Comparison of ENCODE assay signal across 1 cellular context in the genomic region with DNA sequence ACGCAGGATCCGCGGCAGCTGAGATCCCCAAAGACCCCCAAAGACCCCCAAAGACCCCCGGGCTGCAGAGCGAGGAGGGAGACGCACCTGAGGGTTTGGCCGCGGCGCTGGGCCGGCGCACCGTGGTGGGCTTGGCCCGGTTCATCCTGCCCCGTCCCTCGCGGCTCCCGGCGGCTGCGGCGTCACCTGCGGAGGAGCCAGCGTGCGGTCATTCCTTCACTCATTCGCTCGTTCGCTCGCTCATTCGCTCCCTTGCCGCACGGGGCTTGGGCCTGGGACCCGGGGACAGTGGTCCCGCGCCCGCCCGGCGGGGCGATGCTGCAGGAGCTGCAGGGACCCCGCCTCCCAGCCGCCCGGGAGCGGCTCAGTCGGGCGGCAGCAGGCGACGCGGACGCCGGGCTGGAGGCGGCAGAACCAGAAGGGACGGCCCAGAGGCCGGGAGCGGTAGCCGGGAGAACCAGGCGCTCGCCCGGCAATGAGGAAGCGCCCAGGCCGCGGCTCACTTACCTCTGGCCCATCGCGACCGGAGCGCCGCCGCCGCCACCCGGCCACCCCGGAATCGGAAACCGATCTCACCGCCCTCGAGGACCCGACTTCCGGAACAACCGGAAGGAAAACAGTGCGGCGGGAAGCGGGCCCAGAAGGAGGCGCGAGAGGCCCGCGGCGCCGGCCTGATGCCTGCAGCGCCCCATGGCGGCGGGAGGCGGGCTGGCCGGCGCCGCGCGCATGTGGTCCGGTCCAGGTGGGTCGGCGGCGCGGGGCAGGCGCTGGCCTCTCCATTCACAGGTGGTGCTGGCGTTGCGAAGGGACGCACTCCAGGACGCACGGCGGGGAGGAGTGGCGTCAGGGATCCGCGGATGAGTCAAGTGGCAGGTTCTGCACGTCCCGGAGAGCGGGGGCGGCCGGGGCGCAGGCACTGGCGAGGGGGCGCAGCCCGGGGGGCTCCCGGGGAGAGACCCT.
TF ChIP-seq lines count a peak whose summit lies in the region.

A gene with protein sequence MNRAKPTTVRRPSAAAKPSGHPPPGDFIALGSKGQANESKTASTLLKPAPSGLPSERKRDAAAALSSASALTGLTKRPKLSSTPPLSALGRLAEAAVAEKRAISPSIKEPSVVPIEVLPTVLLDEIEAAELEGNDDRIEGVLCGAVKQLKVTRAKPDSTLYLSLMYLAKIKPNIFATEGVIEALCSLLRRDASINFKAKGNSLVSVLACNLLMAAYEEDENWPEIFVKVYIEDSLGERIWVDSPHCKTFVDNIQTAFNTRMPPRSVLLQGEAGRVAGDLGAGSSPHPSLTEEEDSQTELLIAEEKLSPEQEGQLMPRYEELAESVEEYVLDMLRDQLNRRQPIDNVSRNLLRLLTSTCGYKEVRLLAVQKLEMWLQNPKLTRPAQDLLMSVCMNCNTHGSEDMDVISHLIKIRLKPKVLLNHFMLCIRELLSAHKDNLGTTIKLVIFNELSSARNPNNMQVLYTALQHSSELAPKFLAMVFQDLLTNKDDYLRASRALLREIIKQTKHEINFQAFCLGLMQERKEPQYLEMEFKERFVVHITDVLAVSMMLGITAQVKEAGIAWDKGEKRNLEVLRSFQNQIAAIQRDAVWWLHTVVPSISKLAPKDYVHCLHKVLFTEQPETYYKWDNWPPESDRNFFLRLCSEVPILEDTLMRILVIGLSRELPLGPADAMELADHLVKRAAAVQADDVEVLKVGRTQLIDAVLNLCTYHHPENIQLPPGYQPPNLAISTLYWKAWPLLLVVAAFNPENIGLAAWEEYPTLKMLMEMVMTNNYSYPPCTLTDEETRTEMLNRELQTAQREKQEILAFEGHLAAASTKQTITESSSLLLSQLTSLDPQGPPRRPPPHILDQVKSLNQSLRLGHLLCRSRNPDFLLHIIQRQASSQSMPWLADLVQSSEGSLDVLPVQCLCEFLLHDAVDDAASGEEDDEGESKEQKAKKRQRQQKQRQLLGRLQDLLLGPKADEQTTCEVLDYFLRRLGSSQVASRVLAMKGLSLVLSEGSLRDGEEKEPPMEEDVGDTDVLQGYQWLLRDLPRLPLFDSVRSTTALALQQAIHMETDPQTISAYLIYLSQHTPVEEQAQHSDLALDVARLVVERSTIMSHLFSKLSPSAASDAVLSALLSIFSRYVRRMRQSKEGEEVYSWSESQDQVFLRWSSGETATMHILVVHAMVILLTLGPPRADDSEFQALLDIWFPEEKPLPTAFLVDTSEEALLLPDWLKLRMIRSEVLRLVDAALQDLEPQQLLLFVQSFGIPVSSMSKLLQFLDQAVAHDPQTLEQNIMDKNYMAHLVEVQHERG (N-terminal part only) (minus strand): TSS at position 574 of the 960 bp plus-strand sequence. CDS start 429 bp downstream, at position 145.

TF ChIP-seq in HEK293, 187 proteins besides CTCF, POLR2A, EP300 and RAD21 (continued from another document):
- TF ChIP-seq, protein P1, sequence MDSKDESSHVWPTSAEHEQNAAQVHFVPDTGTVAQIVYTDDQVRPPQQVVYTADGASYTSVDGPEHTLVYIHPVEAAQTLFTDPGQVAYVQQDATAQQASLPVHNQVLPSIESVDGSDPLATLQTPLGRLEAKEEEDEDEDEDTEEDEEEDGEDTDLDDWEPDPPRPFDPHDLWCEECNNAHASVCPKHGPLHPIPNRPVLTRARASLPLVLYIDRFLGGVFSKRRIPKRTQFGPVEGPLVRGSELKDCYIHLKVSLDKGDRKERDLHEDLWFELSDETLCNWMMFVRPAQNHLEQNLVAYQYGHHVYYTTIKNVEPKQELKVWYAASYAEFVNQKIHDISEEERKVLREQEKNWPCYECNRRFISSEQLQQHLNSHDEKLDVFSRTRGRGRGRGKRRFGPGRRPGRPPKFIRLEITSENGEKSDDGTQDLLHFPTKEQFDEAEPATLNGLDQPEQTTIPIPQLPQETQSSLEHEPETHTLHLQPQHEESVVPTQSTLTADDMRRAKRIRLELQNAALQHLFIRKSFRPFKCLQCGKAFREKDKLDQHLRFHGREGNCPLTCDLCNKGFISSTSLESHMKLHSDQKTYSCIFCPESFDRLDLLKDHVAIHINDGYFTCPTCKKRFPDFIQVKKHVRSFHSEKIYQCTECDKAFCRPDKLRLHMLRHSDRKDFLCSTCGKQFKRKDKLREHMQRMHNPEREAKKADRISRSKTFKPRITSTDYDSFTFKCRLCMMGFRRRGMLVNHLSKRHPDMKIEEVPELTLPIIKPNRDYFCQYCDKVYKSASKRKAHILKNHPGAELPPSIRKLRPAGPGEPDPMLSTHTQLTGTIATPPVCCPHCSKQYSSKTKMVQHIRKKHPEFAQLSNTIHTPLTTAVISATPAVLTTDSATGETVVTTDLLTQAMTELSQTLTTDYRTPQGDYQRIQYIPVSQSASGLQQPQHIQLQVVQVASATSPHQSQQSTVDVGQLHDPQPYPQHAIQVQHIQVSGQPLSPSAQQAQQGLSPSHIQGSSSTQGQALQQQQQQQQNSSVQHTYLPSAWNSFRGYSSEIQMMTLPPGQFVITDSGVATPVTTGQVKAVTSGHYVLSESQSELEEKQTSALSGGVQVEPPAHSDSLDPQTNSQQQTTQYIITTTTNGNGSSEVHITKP (tag by site-specific recombination; IDR thresholded peaks at IDR 0.05), result peak; percentile 69
- TF ChIP-seq ZNF624 (tag by site-specific recombination; IDR thresholded peaks at IDR 0.05) (no peak), GLI2 (tag by site-specific recombination; IDR thresholded peaks at IDR 0.05; ENCODE audit: borderline replicate concordance, low read depth) (no peak), ZBTB7A (tag by site-specific recombination; IDR thresholded peaks at IDR 0.05; ENCODE audit: low read depth) (0 out of 2 replicates have a peak, but pooled peaks have one; percentile 35), YY2 (tag by site-specific recombination; IDR thresholded peaks at IDR 0.05) (peak; percentile 42; the same call in 1 of the 2 replicates), ZNF76 (tag by site-specific recombination; IDR thresholded peaks at IDR 0.05; ENCODE audit: borderline replicate concordance, low read depth) (0 out of 2 replicates have a peak, but pooled peaks have one; percentile 19), ZIC2 (tag by site-specific recombination; IDR thresholded peaks at IDR 0.05) (peak; percentile 30; the same call in 1 of the 2 replicates), SP3 (tag by site-specific recombination; IDR thresholded peaks at IDR 0.05) (peak; percentile 50; the same call in 1 of the 2 replicates), TRIM28 (IDR thresholded peaks at IDR 0.05; ENCODE audit: borderline replicate concordance, low read length) (no peak), KLF10 (tag by site-specific recombination; IDR thresholded peaks at IDR 0.05) (peak; percentile 61; the same call in 1 of the 2 replicates), ZNF140 (tag by site-specific recombination; IDR thresholded peaks at IDR 0.05) (no peak), ZXDB (tag by site-specific recombination; IDR thresholded peaks at IDR 0.05) (0 out of 2 replicates have a peak, but pooled peaks have one; percentile 40), ZNF660 (tag by site-specific recombination; IDR thresholded peaks at IDR 0.05) (peak; percentile 93), SP2 (tag by site-specific recombination; IDR thresholded peaks at IDR 0.05) (peak; percentile 84), ZBTB8A (tag by site-specific recombination; IDR thresholded peaks at IDR 0.05) (0 out of 2 replicates have a peak, but pooled peaks have one; percentile 17), ZNF473 (tag by site-specific recombination; IDR thresholded peaks at IDR 0.05) (no peak), ZNF596 (tag by site-specific recombination; IDR thresholded peaks at IDR 0.05) (0 out of 2 replicates have a peak, but pooled peaks have one; percentile 12), ZFP41 (tag by site-specific recombination; IDR thresholded peaks at IDR 0.05; ENCODE audit: borderline replicate concordance) (no peak), ZNF2 (tag by site-specific recombination; IDR thresholded peaks at IDR 0.05) (no peak), ZNF391 (tag by site-specific recombination; IDR thresholded peaks at IDR 0.05; ENCODE audit: borderline replicate concordance, low read depth) (no peak), ZNF600 (tag by site-specific recombination; IDR thresholded peaks at IDR 0.05) (peak; percentile 92), ZNF530 (tag by site-specific recombination; IDR thresholded peaks at IDR 0.05; ENCODE audit: low read depth) (no peak), ZSCAN30 (tag by site-specific recombination; IDR thresholded peaks at IDR 0.05) (peak; percentile 73)
- TF ChIP-seq, protein P2, sequence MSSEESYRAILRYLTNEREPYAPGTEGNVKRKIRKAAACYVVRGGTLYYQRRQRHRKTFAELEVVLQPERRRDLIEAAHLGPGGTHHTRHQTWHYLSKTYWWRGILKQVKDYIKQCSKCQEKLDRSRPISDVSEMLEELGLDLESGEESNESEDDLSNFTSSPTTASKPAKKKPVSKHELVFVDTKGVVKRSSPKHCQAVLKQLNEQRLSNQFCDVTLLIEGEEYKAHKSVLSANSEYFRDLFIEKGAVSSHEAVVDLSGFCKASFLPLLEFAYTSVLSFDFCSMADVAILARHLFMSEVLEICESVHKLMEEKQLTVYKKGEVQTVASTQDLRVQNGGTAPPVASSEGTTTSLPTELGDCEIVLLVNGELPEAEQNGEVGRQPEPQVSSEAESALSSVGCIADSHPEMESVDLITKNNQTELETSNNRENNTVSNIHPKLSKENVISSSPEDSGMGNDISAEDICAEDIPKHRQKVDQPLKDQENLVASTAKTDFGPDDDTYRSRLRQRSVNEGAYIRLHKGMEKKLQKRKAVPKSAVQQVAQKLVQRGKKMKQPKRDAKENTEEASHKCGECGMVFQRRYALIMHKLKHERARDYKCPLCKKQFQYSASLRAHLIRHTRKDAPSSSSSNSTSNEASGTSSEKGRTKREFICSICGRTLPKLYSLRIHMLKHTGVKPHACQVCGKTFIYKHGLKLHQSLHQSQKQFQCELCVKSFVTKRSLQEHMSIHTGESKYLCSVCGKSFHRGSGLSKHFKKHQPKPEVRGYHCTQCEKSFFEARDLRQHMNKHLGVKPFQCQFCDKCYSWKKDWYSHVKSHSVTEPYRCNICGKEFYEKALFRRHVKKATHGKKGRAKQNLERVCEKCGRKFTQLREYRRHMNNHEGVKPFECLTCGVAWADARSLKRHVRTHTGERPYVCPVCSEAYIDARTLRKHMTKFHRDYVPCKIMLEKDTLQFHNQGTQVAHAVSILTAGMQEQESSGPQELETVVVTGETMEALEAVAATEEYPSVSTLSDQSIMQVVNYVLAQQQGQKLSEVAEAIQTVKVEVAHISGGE (tag by site-specific recombination; conservative IDR thresholded peaks at IDR 0.05; ENCODE audit: low read depth), result peak; percentile 92
- TF ChIP-seq, protein P3, sequence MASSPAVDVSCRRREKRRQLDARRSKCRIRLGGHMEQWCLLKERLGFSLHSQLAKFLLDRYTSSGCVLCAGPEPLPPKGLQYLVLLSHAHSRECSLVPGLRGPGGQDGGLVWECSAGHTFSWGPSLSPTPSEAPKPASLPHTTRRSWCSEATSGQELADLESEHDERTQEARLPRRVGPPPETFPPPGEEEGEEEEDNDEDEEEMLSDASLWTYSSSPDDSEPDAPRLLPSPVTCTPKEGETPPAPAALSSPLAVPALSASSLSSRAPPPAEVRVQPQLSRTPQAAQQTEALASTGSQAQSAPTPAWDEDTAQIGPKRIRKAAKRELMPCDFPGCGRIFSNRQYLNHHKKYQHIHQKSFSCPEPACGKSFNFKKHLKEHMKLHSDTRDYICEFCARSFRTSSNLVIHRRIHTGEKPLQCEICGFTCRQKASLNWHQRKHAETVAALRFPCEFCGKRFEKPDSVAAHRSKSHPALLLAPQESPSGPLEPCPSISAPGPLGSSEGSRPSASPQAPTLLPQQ (tag by site-specific recombination; IDR thresholded peaks at IDR 0.05), result peak; percentile 72
- TF ChIP-seq, protein P4, sequence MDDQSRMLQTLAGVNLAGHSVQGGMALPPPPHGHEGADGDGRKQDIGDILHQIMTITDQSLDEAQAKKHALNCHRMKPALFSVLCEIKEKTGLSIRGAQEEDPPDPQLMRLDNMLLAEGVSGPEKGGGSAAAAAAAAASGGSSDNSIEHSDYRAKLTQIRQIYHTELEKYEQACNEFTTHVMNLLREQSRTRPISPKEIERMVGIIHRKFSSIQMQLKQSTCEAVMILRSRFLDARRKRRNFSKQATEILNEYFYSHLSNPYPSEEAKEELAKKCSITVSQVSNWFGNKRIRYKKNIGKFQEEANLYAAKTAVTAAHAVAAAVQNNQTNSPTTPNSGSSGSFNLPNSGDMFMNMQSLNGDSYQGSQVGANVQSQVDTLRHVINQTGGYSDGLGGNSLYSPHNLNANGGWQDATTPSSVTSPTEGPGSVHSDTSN (CRISPR knock-in tag; IDR thresholded peaks at IDR 0.05), result peak; percentile 12; the same call in 1 of the 2 replicates
TF ChIP-seq in HEK293: peak in this region for 37.
